9 cellular contexts compared by ENCODE assay signal in the genomic region with DNA sequence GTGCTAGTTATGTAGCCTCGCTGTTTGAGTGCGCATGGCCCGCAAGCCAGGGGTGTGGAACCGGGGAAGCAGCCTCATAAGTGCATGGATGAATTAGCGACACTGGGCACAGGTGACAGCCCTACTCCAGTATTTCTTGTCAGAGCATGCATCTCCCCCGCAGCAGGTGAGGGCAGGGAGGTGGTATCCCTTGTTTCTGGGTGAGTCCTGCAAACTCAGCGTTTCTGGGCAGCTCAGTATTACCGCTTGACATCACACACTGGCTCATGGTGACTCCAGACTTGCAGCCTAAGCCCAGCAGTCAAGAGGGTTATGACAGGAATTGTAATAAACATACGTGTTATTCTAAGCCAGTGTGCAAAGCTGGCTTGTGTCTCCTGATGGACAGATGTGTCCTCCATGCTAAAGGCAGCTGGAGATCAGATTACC. TPM values are rescaled to one million over a fixed set of nuclear protein-coding genes. Genes with fewer than 3 reads are reported as not detected.
DNase-seq lines count a peak whose midpoint lies in the region; ATAC-seq and TF ChIP-seq lines count a peak whose summit lies in the region.
"Had no signal": no experiment of that assay in that cellular context is flagged by ENCODE, and none has a peak within 500 bp of the region (broad histone marks: within the 10 kb centered on the region; RNA-seq: fewer than 3 reads in every experiment).

No MANE protein-coding gene starts in this region.

- peaks cover 29% of the 10 kb centered on the region for H3F3A ChIP-seq in MM.1S (ENCODE audit: insufficient read depth, low read length)

- 0 out of 2 replicates have a peak, but pooled peaks cover 2% of the 10 kb centered on the region for H3K36me3 ChIP-seq in MM.1S (replicated peaks; ENCODE audit: insufficient read depth, low read length)

- H3K9me3 ChIP-seq in MM.1S (replicated peaks; ENCODE audit: insufficient read depth, low read length) = no peaks in the 10 kb centered on the region

- H4K20me1 ChIP-seq in MM.1S (ENCODE audit: insufficient read depth, low read length) = 0 out of 2 replicates have a peak, but pooled peaks cover 3% of the 10 kb centered on the region

- no peaks in the 10 kb centered on the region for H3K27me3 ChIP-seq in MM.1S (replicated peaks; ENCODE audit: insufficient read depth, low read length)

- peak overlapping the region; percentile 80 for H3K4me2 ChIP-seq in MM.1S (ENCODE audit: low read depth, low read length)

- H3K27ac ChIP-seq in MM.1S (ENCODE audit: low read length) (no peak overlapping the region), cingulate gyrus (ENCODE audit: low read depth, low read length) (peak overlapping the region; percentile 69)

- DNase-seq in COLO668 (lab: John Stamatoyannopoulos, UW; ENCODE audit: unreplicated experiment) (peak; percentile 63), MM.1S (peak; percentile 27), naive B cell (no peak), NCI-H146 treated with DMSO at 0.1 percent for 48 hours (lab: John Stamatoyannopoulos, UW; ENCODE audit: unreplicated experiment) (no peak), pons (ENCODE audit: low spot score) (no peak), AG20443 (ENCODE audit: low spot score) (no peak)
- DNase-seq in stimulated activated CD4-positive, alpha-beta T cell treated with anti-CD3 and anti-CD28 coated beads, Interleukin-4, amount 100 ng/mL, for 4 hours = no peak
- DNase-seq: stimulated activated CD4-positive, alpha-beta T cell treated with anti-CD3 and anti-CD28 coated beads, Interleukin-12 subunit alpha, Interleukin-12 subunit beta, amount 100 ng/mL, for 4 hours had no signal

- peaks cover 26 to 51% (median 32%) of the 10 kb centered on the region in 3 donors for H3K27me3 Mint-ChIP-seq in naive B cell

- no peaks in the 10 kb centered on the region for H3K36me3 Mint-ChIP-seq in naive B cell

- H3K79me2 ChIP-seq in MM.1S (ENCODE audit: low read length) = peaks cover 77% of the 10 kb centered on the region

- no peak overlapping the region for H2AFZ ChIP-seq in MM.1S (ENCODE audit: low read length)

- peaks cover 27% of the 10 kb centered on the region for H3K4me1 ChIP-seq in MM.1S (ENCODE audit: low read length)

- H3K4me3 ChIP-seq in MM.1S (ENCODE audit: low read length) = peak overlapping the region; percentile 93

- ATAC-seq in naive B cell (ENCODE audit: low read depth in 2 of 2) = no peak

- H3K9me2 ChIP-seq in MM.1S (replicated peaks; ENCODE audit: insufficient read depth, low read length) = no peaks in the 10 kb centered on the region

- H3K9ac ChIP-seq in MM.1S (ENCODE audit: low read length) = peak overlapping the region; percentile 72; the same call in 1 of the 2 replicates

- peak overlapping the region in 6 of 8 donors; percentile 57 to 88 (median 67) for H3K4me3 Mint-ChIP-seq in naive B cell

- TF ChIP-seq CTCF in MM.1S (IDR thresholded peaks at IDR 0.05; ENCODE audit: low read length) = no peak

- no peaks in the 10 kb centered on the region for H3K9me3 Mint-ChIP-seq in naive B cell

- H3K4me1 Mint-ChIP-seq in naive B cell = peaks cover 21 to 24% (median 23%) of the 10 kb centered on the region in 3 donors

- no peak overlapping the region for H3K27ac Mint-ChIP-seq in naive B cell

RNA-seq across cellular contexts. Expression of a gene that starts 2.5 kb away (rescaled TPM):
- under 1 TPM in 4 of 6 donors, not detected in 2; 0.10 to 0.63 (median 0.21) TPM for polyA plus RNA-seq in naive B cell (ENCODE audit: low read depth in 6 of 6)

Comparison
In these comparisons a context has a peak if more than half of its experiments do, and no peak if none do; other contexts are left out.
1. DNase-seq: peak in COLO668 (single experiment) and MM.1S (single experiment); none in naive B cell (single experiment), NCI-H146 treated with DMSO at 0.1 percent for 48 hours (single experiment), stimulated activated CD4-positive, alpha-beta T cell treated with anti-CD3 and anti-CD28 coated beads, Interleukin-4, amount 100 ng/mL, for 4 hours (0 of 2), pons (single experiment) and AG20443 (single experiment).